In the genomic region with DNA sequence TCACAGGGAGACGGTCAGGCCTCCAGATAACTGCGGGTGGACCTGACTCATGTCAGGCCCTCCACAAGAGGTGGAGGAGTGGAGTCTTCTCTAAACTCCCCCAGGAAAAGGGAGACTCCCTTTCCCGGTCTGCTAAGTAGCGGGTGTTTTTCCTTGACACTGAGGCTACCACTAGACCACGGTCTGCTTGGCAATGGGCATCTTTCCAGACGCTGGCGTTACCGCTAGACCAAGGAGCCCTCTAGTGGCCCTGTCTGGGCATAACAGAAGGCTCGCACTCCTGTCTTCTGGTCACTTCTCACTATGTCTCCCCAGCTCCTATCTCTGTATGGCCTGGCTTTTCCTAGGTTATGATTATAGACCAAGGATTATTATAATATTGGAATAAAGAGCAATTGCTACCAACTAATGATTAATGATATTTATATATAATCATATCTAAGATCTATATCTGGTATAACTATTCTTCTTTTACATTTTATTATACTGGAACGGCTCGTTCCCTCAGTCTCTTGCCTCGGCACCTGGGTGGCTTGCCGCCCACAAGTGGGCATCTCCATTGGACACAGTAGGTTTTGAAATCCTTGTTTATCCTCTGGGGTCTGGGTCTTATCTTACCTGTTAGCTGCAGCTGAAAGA, we compare ENCODE assay signal across 7 cellular contexts. TPM values are rescaled to one million over a fixed set of nuclear protein-coding genes. Genes with fewer than 3 reads are reported as not detected.
DNase-seq lines count a peak whose midpoint lies in the region; ATAC-seq, FAIRE-seq and TF ChIP-seq lines count a peak whose summit lies in the region.
"Not testable (repeated sequence)": the region's sequence is repeated elsewhere in the genome, so short reads cannot be mapped to it uniquely, and the experiment has no call there.

No MANE protein-coding gene starts in this region.

- H3K36me3 ChIP-seq in PC-3 (ENCODE audit: low read depth, low read length); keratinocyte (ENCODE audit: control insufficient read depth in 2 of 2, extremely low read depth in 1 of 2, insufficient read depth in 2 of 2, low read length in 2 of 2): not testable (repeated sequence)

- H3K9me2 ChIP-seq in PC-3 (replicated peaks; ENCODE audit: low read length) = not testable (repeated sequence)

- not testable (repeated sequence) for H3K4me3 ChIP-seq in PC-3 (ENCODE audit: low read length); keratinocyte (ENCODE audit: control insufficient read depth in 2 of 3, extremely low read depth in 1 of 3, insufficient read depth in 2 of 3, low read depth in 1 of 3, low read length in 3 of 3)

- not testable (repeated sequence) for H3K27ac ChIP-seq in PC-3 (ENCODE audit: low read length); keratinocyte (ENCODE audit: control insufficient read depth, insufficient read depth, low read length)

- ATAC-seq in PC-3 = not testable (repeated sequence)

- H3K79me2 ChIP-seq in PC-3 (ENCODE audit: low read length); keratinocyte (ENCODE audit: control insufficient read depth, insufficient read depth, low read length): not testable (repeated sequence)

- H3K27me3 ChIP-seq in PC-3 (ENCODE audit: low read length); keratinocyte (ENCODE audit: control insufficient read depth, extremely low read depth, insufficient read depth, low read length): not testable (repeated sequence)

- not testable (repeated sequence) for H3K9ac ChIP-seq in PC-3 (ENCODE audit: low read length); keratinocyte (ENCODE audit: control insufficient read depth, extremely low read depth, insufficient read depth, low read length)

- H3K4me2 ChIP-seq in PC-3 (ENCODE audit: low read length); keratinocyte (ENCODE audit: control insufficient read depth, extremely low read depth, insufficient read depth, low read depth, low read length): not testable (repeated sequence)

- not testable (repeated sequence) for H3F3A ChIP-seq in PC-3 (ENCODE audit: low read length, unreplicated experiment)

- H3K4me1 ChIP-seq in PC-3 (ENCODE audit: insufficient read depth, low read length); keratinocyte (ENCODE audit: control insufficient read depth, extremely low read depth, insufficient read depth, low read length): not testable (repeated sequence)

- intact Hi-C loops in PC-3 (cut with micrococcal nuclease) = not testable (repeated sequence)

- H2AFZ ChIP-seq in PC-3 (ENCODE audit: low read length); keratinocyte (ENCODE audit: control insufficient read depth, low read length): not testable (repeated sequence)

- TF ChIP-seq CTCF in PC-3 (conservative IDR thresholded peaks at IDR 0.05; ENCODE audit: low read depth, low read length) = peak; percentile 44
- peak in 2 of 3 experiments; percentile 44 to 60 for TF ChIP-seq CTCF in keratinocyte (optimal IDR thresholded peaks at IDR 0.05 in 1 of 3, IDR thresholded peaks at IDR 0.05 in 1 of 3, conservative IDR thresholded peaks at IDR 0.05 in 1 of 3; ENCODE audit: extremely low read depth in 1 of 3, insufficient read depth in 2 of 3, low read length in 3 of 3)

- H4K20me1 ChIP-seq in PC-3 (ENCODE audit: low read length); keratinocyte (ENCODE audit: control insufficient read depth, extremely low read depth, insufficient read depth, low read length): not testable (repeated sequence)

- FAIRE-seq in G401.6 (lab: Jason Lieb, UNC) = peak; percentile 92
- not testable (repeated sequence) for FAIRE-seq in keratinocyte (lab: Jason Lieb, UNC)

- H3K9me3 ChIP-seq in PC-3 (ENCODE audit: low read length); keratinocyte (ENCODE audit: control insufficient read depth, low read depth, low read length): not testable (repeated sequence)

- CTCF ChIA-PET in PC-3 (lab: Charles Lee) = interaction anchor here (0.6 kb wide), 1 partner anchor 104 kb away, joined by 5 read pairs; no protein-coding TSS in a partner anchor

- DNase-seq in M059J (ENCODE audit: low read depth) = peak; percentile 73
- peak; percentile 60 for DNase-seq in PC-3
- DNase-seq in activated CD8-positive, alpha-beta memory T cell treated with anti-CD3 and anti-CD28 coated beads for 24 hours = peak; percentile 60
- peak; percentile 20 to 57 for DNase-seq in dermis microvascular lymphatic vessel endothelial cell (ENCODE audit: low read depth in 2 of 2)
- not testable (repeated sequence) for DNase-seq in keratinocyte (ENCODE audit: low read depth, low spot score)
- DNase-seq in putamen (ENCODE audit: low spot score) = peak; percentile 7

- not testable (repeated sequence) for BruUV-seq in PC-3 (replicated peaks; lab: Mats Ljungman, UMichigan)

- POLR2A ChIA-PET in PC-3 (lab: Charles Lee; ENCODE audit: unreplicated experiment) = not testable (repeated sequence)

- dilution Hi-C loops in keratinocyte (cut with MboI; ENCODE audit: extremely low pct_ligation_motif_present, low sequenced_read_pairs) = not testable (repeated sequence)

- not testable (repeated sequence) for H3K9me1 ChIP-seq in keratinocyte (ENCODE audit: control insufficient read depth, extremely low read depth, insufficient read depth, low read length)

RNA-seq across cellular contexts. Expression of a gene that starts 5.3 kb away (rescaled TPM):
- total RNA-seq in M059J (2014; rRNA removed; shearing (Covaris generic)) = 0.34 and 1.1 TPM in 2 replicates
- total RNA-seq in PC-3 (2014; rRNA removed) (not detected in 2 replicates), dermis microvascular lymphatic vessel endothelial cell (not detected in 2 replicates)
- polyA plus RNA-seq in keratinocyte = 0.09 to 0.17 TPM (median 0.14 TPM) in 3 replicates
- 20.8 TPM for polyA plus RNA-seq in keratinocyte (2011; ENCODE audit: low read depth)
- 0.17 and 0.50 TPM in 2 replicates for polyA plus RNA-seq in keratinocyte (2011; cell fraction: cytosol; rRNA removed)
- polyA plus RNA-seq in keratinocyte (2011; cell fraction: nucleus; rRNA removed) = 0.44 and 1.2 TPM in 2 replicates
- 0.11 and 23.7 TPM in 2 replicates for polyA plus RNA-seq in keratinocyte (2012; ENCODE audit: low replicate concordance)
- not detected in 3 replicates for polyA minus RNA-seq in keratinocyte
- polyA minus RNA-seq in keratinocyte (2011; cell fraction: cytosol; rRNA and poly(A)+ RNA removed) = not detected
- 0.32 TPM in 1 of 2 replicates, not detected in the other for polyA minus RNA-seq in keratinocyte (2011; cell fraction: nucleus; rRNA and poly(A)+ RNA removed)
